In genomic region chr3:193702967-193703366, GRCh38 we compare ENCODE assay signal across 23 cellular contexts.
DNase-seq lines count a peak whose midpoint lies in the region; ATAC-seq, FAIRE-seq and TF ChIP-seq lines count a peak whose summit lies in the region.
"Had no signal": no experiment of that assay in that cellular context is flagged by ENCODE, and none has a peak within 500 bp of the region (broad histone marks: within the 10 kb centered on the region; RNA-seq: fewer than 3 reads in every experiment).

No MANE protein-coding gene starts in this region.

- H3K9me2 ChIP-seq in DOHH2 (replicated peaks; ENCODE audit: control insufficient read depth, low read length) = no peaks in the 10 kb centered on the region

- H3K79me2 ChIP-seq in DOHH2 (ENCODE audit: control insufficient read depth, low read length) (no peaks in the 10 kb centered on the region), astrocyte (ENCODE audit: insufficient read depth, low read length) (no peaks in the 10 kb centered on the region)

- no peak for FAIRE-seq in astrocyte (lab: Jason Lieb, UNC)
- FAIRE-seq: A204.1, HTR-8/SVneo had no signal

- H3F3A ChIP-seq in DOHH2 (ENCODE audit: control insufficient read depth, insufficient read depth) = peaks cover 2% of the 10 kb centered on the region; the same call in 1 of the 2 replicates

- H3K4me3 ChIP-seq in AG04449 (ENCODE audit: low read depth, low read length) = no peak overlapping the region
- peak overlapping the region; percentile 23; the same call in 1 of the 2 replicates for H3K4me3 ChIP-seq in DOHH2 (ENCODE audit: low read length)
- no peak overlapping the region for H3K4me3 ChIP-seq in astrocyte (ENCODE audit: insufficient read depth, low read depth, low read length)
- H3K4me3 ChIP-seq: vagina had no signal

- peaks cover under 1% of the 10 kb centered on the region for H3K27me3 Mint-ChIP-seq in astrocyte (ENCODE audit: low read depth, unreplicated experiment)
- H3K27me3 Mint-ChIP-seq: activated naive CD8-positive, alpha-beta T cell treated with anti-CD3 and anti-CD28 coated beads, Interleukin-2, amount 50 U/mL, for 24 hours; central memory CD8-positive, alpha-beta T cell; effector memory CD8-positive, alpha-beta T cell had no signal

- H3K4me1 ChIP-seq in DOHH2 (ENCODE audit: control insufficient read depth, low read length) (peaks cover 25% of the 10 kb centered on the region), astrocyte (ENCODE audit: insufficient read depth, low read length) (peaks cover 17% of the 10 kb centered on the region)

- POLR2A ChIA-PET in AG04449 (lab: Yijun Ruan, JAX) = no interaction called here

- H3K36me3 ChIP-seq in DOHH2 (ENCODE audit: control insufficient read depth, low read length) = peaks cover 3% of the 10 kb centered on the region; the same call in 1 of the 2 replicates
- H3K36me3 ChIP-seq in astrocyte (ENCODE audit: insufficient read depth, low read length) = peaks cover 3% of the 10 kb centered on the region
- H3K36me3 ChIP-seq: vagina had no signal

- DNase-seq in AG04449 (ENCODE audit: low read depth, low spot score) (peak; percentile 19), astrocyte (ENCODE audit: low read depth) (peak; percentile 68), fibroblast of the conjunctiva (ENCODE audit: low read depth) (peak; percentile 8)
- no peak for DNase-seq in stimulated activated CD8-positive, alpha-beta memory T cell treated with anti-CD3 and anti-CD28 coated beads, Interleukin-4, amount 100 ng/mL, for 48 hours
- DNase-seq in stimulated activated effector memory CD8-positive, alpha-beta T cell treated with anti-CD3 and anti-CD28 coated beads, Interleukin-12 subunit alpha, Interleukin-12 subunit beta, amount 100 ng/mL, for 72 hours (ENCODE audit: low spot score in 2 of 2) = no peak
- no peak for DNase-seq in stimulated activated naive CD4-positive, alpha-beta T cell (lab: John Stamatoyannopoulos, UW)
- DNase-seq: activated CD4-positive, alpha-beta T cell treated with anti-CD3 and anti-CD28 coated beads for 4 hours; activated naive CD8-positive, alpha-beta T cell treated with anti-CD3 and anti-CD28 coated beads, Interleukin-2, amount 50 U/mL, for 24 hours; effector memory CD8-positive, alpha-beta T cell; GOT3; left colon; NCI-H1092 treated with DMSO at 0.1 percent for 48 hours; NCI-H2081; NCI-H510A; posterior cingulate gyrus had no signal

- CTCF ChIA-PET in AG04449 (lab: Yijun Ruan, JAX) = interaction anchor here (1.1 kb wide), 1 partner anchor 641 kb away, joined by 3 read pairs; no protein-coding TSS in a partner anchor

- no peak overlapping the region for H3K4me3 Mint-ChIP-seq in astrocyte (ENCODE audit: unreplicated experiment)
- H3K4me3 Mint-ChIP-seq in stimulated activated effector memory CD8-positive, alpha-beta T cell treated with anti-CD3 and anti-CD28 coated beads, Interleukin-12 subunit alpha, Interleukin-12 subunit beta, amount 100 ng/mL, for 72 hours = no peak overlapping the region
- H3K4me3 Mint-ChIP-seq: activated naive CD8-positive, alpha-beta T cell treated with anti-CD3 and anti-CD28 coated beads, Interleukin-2, amount 50 U/mL, for 24 hours; central memory CD8-positive, alpha-beta T cell; effector memory CD8-positive, alpha-beta T cell; nephron had no signal

- H3K9me3 ChIP-seq in DOHH2 (ENCODE audit: control insufficient read depth, insufficient read depth, low read length) = no peaks in the 10 kb centered on the region
- H3K9me3 ChIP-seq in astrocyte (ENCODE audit: insufficient read depth, low read depth, low read length) = no peaks in the 10 kb centered on the region
- H3K9me3 ChIP-seq: vagina had no signal

- H3K27ac Mint-ChIP-seq in astrocyte (ENCODE audit: unreplicated experiment) = no peak overlapping the region
- no peak overlapping the region for H3K27ac Mint-ChIP-seq in stimulated activated effector memory CD8-positive, alpha-beta T cell treated with anti-CD3 and anti-CD28 coated beads, Interleukin-12 subunit alpha, Interleukin-12 subunit beta, amount 100 ng/mL, for 72 hours
- H3K27ac Mint-ChIP-seq: activated naive CD8-positive, alpha-beta T cell treated with anti-CD3 and anti-CD28 coated beads, Interleukin-2, amount 50 U/mL, for 24 hours; activated T-helper 2 cell treated with anti-CD3 and anti-CD28 coated beads, Interferon-gamma antibody, Interleukin-2, Interleukin-4, amounts not matched to agents 10 μg/mL and 5 μg/mL and 100 μg/mL, durations not matched to agents 14 hours and 24 hours and 36 hours; nephron had no signal

- no peak overlapping the region for H3K9ac ChIP-seq in astrocyte (ENCODE audit: low read length)

- peak overlapping the region; percentile 44 for H3K4me2 ChIP-seq in DOHH2 (ENCODE audit: low read length)
- no peak overlapping the region for H3K4me2 ChIP-seq in astrocyte (ENCODE audit: low read length)

- no peaks in the 10 kb centered on the region for H4K20me1 ChIP-seq in DOHH2 (ENCODE audit: control insufficient read depth, insufficient read depth, low read depth, low read length)
- no peaks in the 10 kb centered on the region for H4K20me1 ChIP-seq in astrocyte (ENCODE audit: insufficient read depth, low read length)

- peaks cover 13% of the 10 kb centered on the region for H3K4me1 Mint-ChIP-seq in astrocyte (ENCODE audit: low read depth, unreplicated experiment)
- H3K4me1 Mint-ChIP-seq in stimulated activated effector memory CD8-positive, alpha-beta T cell treated with anti-CD3 and anti-CD28 coated beads, Interleukin-12 subunit alpha, Interleukin-12 subunit beta, amount 100 ng/mL, for 72 hours = no peaks in the 10 kb centered on the region
- H3K4me1 Mint-ChIP-seq: central memory CD8-positive, alpha-beta T cell had no signal

- no peak for ATAC-seq in stimulated activated effector memory CD8-positive, alpha-beta T cell treated with anti-CD3 and anti-CD28 coated beads, Interleukin-12 subunit alpha, Interleukin-12 subunit beta, amount 100 ng/mL, for 72 hours
- no peak for ATAC-seq in GM21390 (IDR thresholded peaks at IDR 0.05; ENCODE audit: unreplicated experiment)
- ATAC-seq: activated naive CD8-positive, alpha-beta T cell treated with anti-CD3 and anti-CD28 coated beads, Interleukin-2, amount 50 U/mL, for 24 hours; effector memory CD8-positive, alpha-beta T cell; left colon had no signal

- H2AFZ ChIP-seq in astrocyte (ENCODE audit: low read depth, low read length) = no peak overlapping the region

- no peak overlapping the region for H3K27ac ChIP-seq in DOHH2 (ENCODE audit: low read depth, low read length)
- H3K27ac ChIP-seq in astrocyte (ENCODE audit: low read depth, low read length) = no peak overlapping the region
- H3K27ac ChIP-seq: vagina had no signal

- no peaks in the 10 kb centered on the region for H3K27me3 ChIP-seq in DOHH2 (ENCODE audit: control insufficient read depth, low read length)
- no peaks in the 10 kb centered on the region for H3K27me3 ChIP-seq in astrocyte (ENCODE audit: insufficient read depth, low read length)
- H3K27me3 ChIP-seq: vagina had no signal

- TF ChIP-seq CTCF in AG04449 (IDR thresholded peaks at IDR 0.05; ENCODE audit: insufficient read depth, low read length, missing control alignments) = no peak
- TF ChIP-seq CTCF in DOHH2 (IDR thresholded peaks at IDR 0.05; ENCODE audit: low read depth, low read length, poor library complexity, severe bottlenecking) = no peak
- TF ChIP-seq CTCF in astrocyte (IDR thresholded peaks at IDR 0.05; ENCODE audit: insufficient read depth, low read depth, low read length) = no peak

- peaks cover 2% of the 10 kb centered on the region for H3K36me3 Mint-ChIP-seq in astrocyte (ENCODE audit: low read depth, unreplicated experiment)
- peaks cover 9% of the 10 kb centered on the region for H3K36me3 Mint-ChIP-seq in stimulated activated effector memory CD8-positive, alpha-beta T cell treated with anti-CD3 and anti-CD28 coated beads, Interleukin-12 subunit alpha, Interleukin-12 subunit beta, amount 100 ng/mL, for 72 hours

- no peaks in the 10 kb centered on the region for H3K9me3 Mint-ChIP-seq in astrocyte (ENCODE audit: unreplicated experiment)
- H3K9me3 Mint-ChIP-seq in stimulated activated effector memory CD8-positive, alpha-beta T cell treated with anti-CD3 and anti-CD28 coated beads, Interleukin-12 subunit alpha, Interleukin-12 subunit beta, amount 100 ng/mL, for 72 hours = no peaks in the 10 kb centered on the region
- H3K9me3 Mint-ChIP-seq: activated naive CD8-positive, alpha-beta T cell treated with anti-CD3 and anti-CD28 coated beads, Interleukin-2, amount 50 U/mL, for 24 hours; activated T-helper 2 cell treated with anti-CD3 and anti-CD28 coated beads, Interferon-gamma antibody, Interleukin-2, Interleukin-4, amounts not matched to agents 10 μg/mL and 5 μg/mL and 100 μg/mL, durations not matched to agents 14 hours and 24 hours and 36 hours; central memory CD8-positive, alpha-beta T cell; effector memory CD8-positive, alpha-beta T cell; nephron had no signal

Comparison
In these comparisons a context has a peak if more than half of its experiments do, and no peak if none do; other contexts are left out.
1. DNase-seq: peak in AG04449 (single experiment), astrocyte (single experiment) and fibroblast of the conjunctiva (single experiment); none in stimulated activated CD8-positive, alpha-beta memory T cell treated with anti-CD3 and anti-CD28 coated beads, Interleukin-4, amount 100 ng/mL, for 48 hours (single experiment), stimulated activated effector memory CD8-positive, alpha-beta T cell treated with anti-CD3 and anti-CD28 coated beads, Interleukin-12 subunit alpha, Interleukin-12 subunit beta, amount 100 ng/mL, for 72 hours (0 of 2) and stimulated activated naive CD4-positive, alpha-beta T cell (0 of 6).